1 cellular context compared by ENCODE assay signal in the genomic region with DNA sequence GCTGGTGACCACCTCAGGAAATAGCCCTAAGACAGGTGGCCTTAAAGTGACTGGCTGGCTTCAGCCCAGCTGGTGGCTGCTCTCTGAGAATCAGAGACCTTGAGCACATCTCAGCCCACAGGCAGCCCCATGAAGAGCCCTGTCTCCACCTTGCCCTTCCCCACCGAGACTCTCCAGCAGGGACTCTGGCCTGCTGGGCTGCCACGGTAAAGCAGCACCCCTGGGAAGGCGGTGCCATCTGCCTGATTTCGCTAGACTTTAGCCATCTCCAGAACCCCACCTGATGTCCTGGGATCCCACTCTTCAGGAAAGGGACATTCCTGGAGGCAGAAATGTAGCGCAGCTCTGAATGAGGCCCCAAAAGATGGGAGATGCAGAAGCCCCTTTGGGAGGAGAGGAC.
TF ChIP-seq lines count a peak whose summit lies in the region.

No MANE protein-coding gene starts in this region.

TF ChIP-seq in GM12878, 131 proteins besides CTCF, POLR2A, EP300 and RAD21:
- TF ChIP-seq, protein P1, sequence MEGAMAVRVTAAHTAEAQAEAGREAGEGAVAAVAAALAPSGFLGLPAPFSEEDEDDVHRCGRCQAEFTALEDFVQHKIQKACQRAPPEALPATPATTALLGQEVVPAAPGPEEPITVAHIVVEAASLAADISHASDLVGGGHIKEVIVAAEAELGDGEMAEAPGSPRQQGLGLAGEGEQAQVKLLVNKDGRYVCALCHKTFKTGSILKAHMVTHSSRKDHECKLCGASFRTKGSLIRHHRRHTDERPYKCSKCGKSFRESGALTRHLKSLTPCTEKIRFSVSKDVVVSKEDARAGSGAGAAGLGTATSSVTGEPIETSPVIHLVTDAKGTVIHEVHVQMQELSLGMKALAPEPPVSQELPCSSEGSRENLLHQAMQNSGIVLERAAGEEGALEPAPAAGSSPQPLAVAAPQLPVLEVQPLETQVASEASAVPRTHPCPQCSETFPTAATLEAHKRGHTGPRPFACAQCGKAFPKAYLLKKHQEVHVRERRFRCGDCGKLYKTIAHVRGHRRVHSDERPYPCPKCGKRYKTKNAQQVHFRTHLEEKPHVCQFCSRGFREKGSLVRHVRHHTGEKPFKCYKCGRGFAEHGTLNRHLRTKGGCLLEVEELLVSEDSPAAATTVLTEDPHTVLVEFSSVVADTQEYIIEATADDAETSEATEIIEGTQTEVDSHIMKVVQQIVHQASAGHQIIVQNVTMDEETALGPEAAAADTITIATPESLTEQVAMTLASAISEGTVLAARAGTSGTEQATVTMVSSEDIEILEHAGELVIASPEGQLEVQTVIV (IDR thresholded peaks at IDR 0.05; ENCODE audit: borderline replicate concordance, partially characterized antibody): no peak
- no peak for TF ChIP-seq CHD2 (IDR thresholded peaks at IDR 0.05; ENCODE audit: borderline replicate concordance, low read depth, low read length)
- TF ChIP-seq FOXK2 (IDR thresholded peaks at IDR 0.05): no peak
- TF ChIP-seq, protein P2, sequence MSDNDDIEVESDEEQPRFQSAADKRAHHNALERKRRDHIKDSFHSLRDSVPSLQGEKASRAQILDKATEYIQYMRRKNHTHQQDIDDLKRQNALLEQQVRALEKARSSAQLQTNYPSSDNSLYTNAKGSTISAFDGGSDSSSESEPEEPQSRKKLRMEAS (IDR thresholded peaks at IDR 0.05; ENCODE audit: low read depth, low read length): no peak
- no peak for TF ChIP-seq WRNIP1 (IDR thresholded peaks at IDR 0.05; ENCODE audit: borderline replicate concordance, low read depth, low read length)
- no peak for TF ChIP-seq HDAC6 (IDR thresholded peaks at IDR 0.05; ENCODE audit: unreplicated experiment)
TF ChIP-seq in GM12878: peak in this region for 0.
